In genomic region chr1:165857046-165857801, GRCh38 we compare ENCODE assay signal across 8 cellular contexts. TPM values are rescaled to one million over a fixed set of nuclear protein-coding genes. Genes with fewer than 3 reads are reported as not detected.
DNase-seq lines count a peak whose midpoint lies in the region; ATAC-seq lines count a peak whose summit lies in the region.

No MANE protein-coding gene starts in this region.

- H3K27me3 Mint-ChIP-seq in naive thymus-derived CD4-positive, alpha-beta T cell: no peaks in the 10 kb centered on the region

- no peak overlapping the region for H3K4me3 Mint-ChIP-seq in naive thymus-derived CD4-positive, alpha-beta T cell

- ATAC-seq in HG02970 (IDR thresholded peaks at IDR 0.05; ENCODE audit: low FRiP score, unreplicated experiment): peak; percentile 80
- peak; percentile 64 for ATAC-seq in naive thymus-derived CD4-positive, alpha-beta T cell

- H3K4me3 ChIP-seq in naive thymus-derived CD4-positive, alpha-beta T cell (ENCODE audit: low read length): no peak overlapping the region

- CTCF ChIA-PET in naive thymus-derived CD4-positive, alpha-beta T cell (lab: Charles Lee): no interaction called here

- POLR2A ChIA-PET in naive thymus-derived CD4-positive, alpha-beta T cell (lab: Charles Lee): no interaction called here

- peaks cover 0 to 7% (median 0%) of the 10 kb centered on the region in 5 donors for H3K36me3 Mint-ChIP-seq in naive thymus-derived CD4-positive, alpha-beta T cell

- H3K4me1 ChIP-seq in naive thymus-derived CD4-positive, alpha-beta T cell (ENCODE audit: control insufficient read depth in 2 of 2, insufficient read depth in 2 of 2, low read length in 2 of 2): no peaks in the 10 kb centered on the region

- intact Hi-C loops in naive thymus-derived CD4-positive, alpha-beta T cell (cut with micrococcal nuclease): no loop called here

- no peaks in the 10 kb centered on the region for H3K9me3 ChIP-seq in naive thymus-derived CD4-positive, alpha-beta T cell (ENCODE audit: control insufficient read depth in 2 of 3, low read length in 3 of 3)

- H3K27ac ChIP-seq in naive thymus-derived CD4-positive, alpha-beta T cell (ENCODE audit: low read depth, low read length): no peak overlapping the region

- H3K27me3 ChIP-seq in naive thymus-derived CD4-positive, alpha-beta T cell (ENCODE audit: control insufficient read depth in 2 of 2, insufficient read depth in 2 of 2, low read length in 2 of 2): no peaks in the 10 kb centered on the region

- no peaks in the 10 kb centered on the region for H3K36me3 ChIP-seq in naive thymus-derived CD4-positive, alpha-beta T cell (ENCODE audit: control insufficient read depth in 2 of 3, insufficient read depth in 3 of 3, low read length in 3 of 3)

- no peaks in the 10 kb centered on the region for H3K9me3 Mint-ChIP-seq in naive thymus-derived CD4-positive, alpha-beta T cell

- DNase-seq in NK-92 treated with Interleukin-12 subunit alpha and Interleukin-12 subunit beta, amount 100 ng/mL, for 24 hours (lab: John Stamatoyannopoulos, UW): peak; percentile 10
- DNase-seq in NK-92 (lab: John Stamatoyannopoulos, UW; ENCODE audit: unreplicated experiment) (no peak), RPMI7951 (ENCODE audit: low read depth) (peak; percentile 55), cerebellar nuclear complex (lab: John Stamatoyannopoulos, UW) (no peak), GDM1 (lab: John Stamatoyannopoulos, UW) (no peak), NCI-H2227 treated with DMSO at 0.1 percent for 48 hours (lab: John Stamatoyannopoulos, UW) (no peak)
- no peak for DNase-seq in naive thymus-derived CD4-positive, alpha-beta T cell

- H3K27ac Mint-ChIP-seq in naive thymus-derived CD4-positive, alpha-beta T cell: no peak overlapping the region

- H3K4me1 Mint-ChIP-seq in naive thymus-derived CD4-positive, alpha-beta T cell: peaks cover 0 to 58% (median 5%) of the 10 kb centered on the region in 7 donors

RNA-seq across cellular contexts. Expression of gene UCK2, which starts 29.8 kb away (rescaled TPM):
- 106 and 112 TPM in 2 replicates for total RNA-seq in RPMI7951 (2014; rRNA removed; shearing (Covaris generic))
- total RNA-seq in naive thymus-derived CD4-positive, alpha-beta T cell: 10 to 100 TPM in 1 of 5 experiments, 1 to 10 TPM in 2, under 1 TPM in 2; 0.89 to 32.7 (median 1.2) TPM
- 1 to 10 TPM; 1.0 to 1.2 TPM for polyA plus RNA-seq in naive thymus-derived CD4-positive, alpha-beta T cell

Comparison
In these comparisons a context has a peak if more than half of its experiments do, and no peak if none do; other contexts are left out.
1. DNase-seq: peak in NK-92 treated with Interleukin-12 subunit alpha and Interleukin-12 subunit beta, amount 100 ng/mL, for 24 hours (single experiment) and RPMI7951 (single experiment); none in NK-92 (single experiment), naive thymus-derived CD4-positive, alpha-beta T cell (0 of 9), cerebellar nuclear complex (0 of 2), GDM1 (single experiment) and NCI-H2227 treated with DMSO at 0.1 percent for 48 hours (single experiment).